ENCODE assay signal across 21 cellular contexts in the genomic region with DNA sequence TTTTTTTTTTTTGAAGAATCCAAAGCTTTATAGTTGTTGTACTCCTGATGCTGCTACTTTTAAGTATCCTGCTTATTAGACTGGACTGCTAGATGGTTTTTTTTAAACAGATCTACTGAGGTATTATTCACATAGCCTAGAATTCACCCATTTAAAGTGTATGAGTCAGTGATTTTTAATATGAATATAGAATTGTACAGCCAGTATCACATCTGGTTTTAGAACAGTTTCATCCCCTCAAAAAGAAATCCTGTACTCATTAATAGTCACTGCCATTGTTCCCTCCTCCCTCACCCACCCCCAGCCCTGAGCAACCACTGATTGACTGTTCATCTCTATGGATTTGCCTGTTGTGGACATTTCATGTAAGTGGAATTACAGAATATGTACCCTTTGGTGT.
DNase-seq lines count a peak whose midpoint lies in the region; ATAC-seq and TF ChIP-seq lines count a peak whose summit lies in the region.
"Had no signal": no experiment of that assay in that cellular context is flagged by ENCODE, and none has a peak within 500 bp of the region (broad histone marks: within the 10 kb centered on the region; RNA-seq: fewer than 3 reads in every experiment).

No MANE protein-coding gene starts in this region.

- H3K27ac ChIP-seq in CD8-positive, alpha-beta T cell (ENCODE audit: low read depth, low read length) = no peak overlapping the region
- H3K27ac ChIP-seq: foreskin keratinocyte, sigmoid colon, thoracic aorta had no signal

- intact Hi-C loops in activated naive CD4-positive, alpha-beta T cell treated with anti-CD3 and anti-CD28 coated beads for 36 hours (cut with micrococcal nuclease) = loop anchor here (1.0 kb wide), 1 partner anchor 16 kb away; no protein-coding TSS in a partner anchor
- intact Hi-C loops in CD8-positive, alpha-beta T cell (cut with DNase I, micrococcal nuclease) = no loop called here

- no peaks in the 10 kb centered on the region for H3K27me3 ChIP-seq in CD8-positive, alpha-beta T cell (ENCODE audit: insufficient read depth, low read length)
- H3K27me3 ChIP-seq: foreskin keratinocyte, sigmoid colon had no signal

- H3K36me3 Mint-ChIP-seq in activated naive CD4-positive, alpha-beta T cell treated with anti-CD3 and anti-CD28 coated beads for 36 hours (ENCODE audit: low read depth) = peaks cover 33% of the 10 kb centered on the region
- H3K36me3 Mint-ChIP-seq in CD8-positive, alpha-beta T cell = peaks cover 85% of the 10 kb centered on the region
- H3K36me3 Mint-ChIP-seq in activated naive CD8-positive, alpha-beta T cell treated with anti-CD3 and anti-CD28 coated beads for 36 hours = peaks cover 48% of the 10 kb centered on the region
- H3K36me3 Mint-ChIP-seq in natural killer cell treated with Interleukin-12 subunit alpha and Interleukin-12 subunit beta and Interleukin-15 and Interleukin-18, amount 100 ng/mL, for 72 hours = peaks cover 11% of the 10 kb centered on the region

- peaks cover 68% of the 10 kb centered on the region for H3K4me1 Mint-ChIP-seq in activated naive CD4-positive, alpha-beta T cell treated with anti-CD3 and anti-CD28 coated beads for 36 hours (ENCODE audit: low read depth)
- H3K4me1 Mint-ChIP-seq in CD8-positive, alpha-beta T cell (ENCODE audit: low read depth) = peaks cover 82% of the 10 kb centered on the region
- peaks cover 52% of the 10 kb centered on the region for H3K4me1 Mint-ChIP-seq in activated naive CD8-positive, alpha-beta T cell treated with anti-CD3 and anti-CD28 coated beads for 36 hours
- H3K4me1 Mint-ChIP-seq in natural killer cell treated with Interleukin-12 subunit alpha and Interleukin-12 subunit beta and Interleukin-15 and Interleukin-18, amount 100 ng/mL, for 72 hours (ENCODE audit: low read depth in 2 of 2) = peaks cover 54 to 63% of the 10 kb centered on the region in 2 donors
- H3K4me1 Mint-ChIP-seq: GM23338, nephron had no signal

- H3K27ac Mint-ChIP-seq in activated naive CD4-positive, alpha-beta T cell treated with anti-CD3 and anti-CD28 coated beads for 36 hours = peak overlapping the region; percentile 85
- peak overlapping the region; percentile 90 for H3K27ac Mint-ChIP-seq in CD8-positive, alpha-beta T cell
- peak overlapping the region; percentile 86 for H3K27ac Mint-ChIP-seq in activated naive CD8-positive, alpha-beta T cell treated with anti-CD3 and anti-CD28 coated beads for 36 hours
- H3K27ac Mint-ChIP-seq in natural killer cell treated with Interleukin-12 subunit alpha and Interleukin-12 subunit beta and Interleukin-15 and Interleukin-18, amount 100 ng/mL, for 72 hours = peak overlapping the region; percentile 80 to 93
- H3K27ac Mint-ChIP-seq: GM23338, nephron had no signal

- no peaks in the 10 kb centered on the region for H3K27me3 Mint-ChIP-seq in activated naive CD4-positive, alpha-beta T cell treated with anti-CD3 and anti-CD28 coated beads for 36 hours (ENCODE audit: low read depth)
- H3K27me3 Mint-ChIP-seq in CD8-positive, alpha-beta T cell (ENCODE audit: low read depth) = no peaks in the 10 kb centered on the region
- no peaks in the 10 kb centered on the region for H3K27me3 Mint-ChIP-seq in activated naive CD8-positive, alpha-beta T cell treated with anti-CD3 and anti-CD28 coated beads for 36 hours
- no peaks in the 10 kb centered on the region for H3K27me3 Mint-ChIP-seq in natural killer cell treated with Interleukin-12 subunit alpha and Interleukin-12 subunit beta and Interleukin-15 and Interleukin-18, amount 100 ng/mL, for 72 hours
- H3K27me3 Mint-ChIP-seq: IgD-negative memory B cell had no signal

- POLR2A ChIA-PET in CD8-positive, alpha-beta T cell (lab: Charles Lee) = interaction anchor here (0.6 kb wide), 1 partner anchor 41 kb away, joined by 3 read pairs; no protein-coding TSS in a partner anchor

- H3K9me3 ChIP-seq in CD8-positive, alpha-beta T cell (ENCODE audit: low read length) = no peaks in the 10 kb centered on the region
- H3K9me3 ChIP-seq: sigmoid colon, thoracic aorta had no signal

- CTCF ChIA-PET in activated naive CD4-positive, alpha-beta T cell treated with anti-CD3 and anti-CD28 coated beads for 36 hours (lab: Charles Lee) = no interaction called here
- CTCF ChIA-PET in CD8-positive, alpha-beta T cell (lab: Charles Lee) = interaction anchor here (1.3 kb wide), 1 partner anchor 16 kb away, joined by 3 read pairs; no protein-coding TSS in a partner anchor

- peaks cover 33% of the 10 kb centered on the region for H3K36me3 ChIP-seq in CD8-positive, alpha-beta T cell (ENCODE audit: insufficient read depth, low read length)

- H3K4me1 ChIP-seq in CD8-positive, alpha-beta T cell (ENCODE audit: insufficient read depth, low read length) = peaks cover 31% of the 10 kb centered on the region
- H3K4me1 ChIP-seq: foreskin keratinocyte had no signal

- TF ChIP-seq CTCF in CD8-positive, alpha-beta T cell (IDR thresholded peaks at IDR 0.05) = no peak

- no peak for ATAC-seq in CD8-positive, alpha-beta T cell
- no peak for ATAC-seq in natural killer cell treated with Interleukin-12 subunit alpha and Interleukin-12 subunit beta and Interleukin-15 and Interleukin-18, amount 100 ng/mL, for 72 hours
- no peak for ATAC-seq in HG02970 (IDR thresholded peaks at IDR 0.05; ENCODE audit: low FRiP score, unreplicated experiment)
- ATAC-seq: foreskin keratinocyte, GM23338 had no signal

- no peaks in the 10 kb centered on the region for H3K9me3 Mint-ChIP-seq in activated naive CD4-positive, alpha-beta T cell treated with anti-CD3 and anti-CD28 coated beads for 36 hours
- H3K9me3 Mint-ChIP-seq in CD8-positive, alpha-beta T cell = no peaks in the 10 kb centered on the region
- no peaks in the 10 kb centered on the region for H3K9me3 Mint-ChIP-seq in activated naive CD8-positive, alpha-beta T cell treated with anti-CD3 and anti-CD28 coated beads for 36 hours
- no peaks in the 10 kb centered on the region for H3K9me3 Mint-ChIP-seq in natural killer cell treated with Interleukin-12 subunit alpha and Interleukin-12 subunit beta and Interleukin-15 and Interleukin-18, amount 100 ng/mL, for 72 hours
- H3K9me3 Mint-ChIP-seq: GM23338, IgD-negative memory B cell, nephron had no signal

- H3K4me3 ChIP-seq in CD8-positive, alpha-beta T cell (ENCODE audit: low read depth, low read length) = no peak overlapping the region
- H3K4me3 ChIP-seq: GM23338, sigmoid colon, thoracic aorta had no signal

- no peak overlapping the region for H3K4me3 Mint-ChIP-seq in activated naive CD4-positive, alpha-beta T cell treated with anti-CD3 and anti-CD28 coated beads for 36 hours
- H3K4me3 Mint-ChIP-seq in CD8-positive, alpha-beta T cell = no peak overlapping the region
- no peak overlapping the region for H3K4me3 Mint-ChIP-seq in activated naive CD8-positive, alpha-beta T cell treated with anti-CD3 and anti-CD28 coated beads for 36 hours
- peak overlapping the region; percentile 65 for H3K4me3 Mint-ChIP-seq in natural killer cell treated with Interleukin-12 subunit alpha and Interleukin-12 subunit beta and Interleukin-15 and Interleukin-18, amount 100 ng/mL, for 72 hours
- H3K4me3 Mint-ChIP-seq: GM23338, IgD-negative memory B cell, nephron had no signal

- DNase-seq in activated naive CD4-positive, alpha-beta T cell treated with anti-CD3 and anti-CD28 coated beads for 36 hours = no peak
- DNase-seq in activated naive CD4-positive, alpha-beta T cell (lab: John Stamatoyannopoulos, UW) = no peak
- no peak for DNase-seq in CD8-positive, alpha-beta T cell
- no peak for DNase-seq in activated naive CD8-positive, alpha-beta T cell treated with anti-CD3 and anti-CD28 coated beads for 36 hours
- no peak for DNase-seq in natural killer cell treated with Interleukin-12 subunit alpha and Interleukin-12 subunit beta and Interleukin-15 and Interleukin-18, amount 100 ng/mL, for 72 hours (ENCODE audit: low spot score)
- no peak for DNase-seq in NCI-H187 treated with DMSO at 0.1 percent for 48 hours (lab: John Stamatoyannopoulos, UW)
- DNase-seq in NCI-H446 (lab: John Stamatoyannopoulos, UW) = no peak
- DNase-seq: aorta, DND-41, erythroblast, foreskin keratinocyte, hypothalamus, mesenchymal stem cell, NCI-H1694 treated with DMSO at 0.1 percent for 48 hours, sigmoid colon, SW 1271 had no signal
